In genomic region chr14:20461230-20462141, GRCh38 we compare ENCODE assay signal across 8 cellular contexts. TPM values are rescaled to one million over a fixed set of nuclear protein-coding genes. Genes with fewer than 3 reads are reported as not detected.
DNase-seq lines count a peak whose midpoint lies in the region; ATAC-seq and TF ChIP-seq lines count a peak whose summit lies in the region.

Gene PIP4P1, minus strand, starts transcription at chr14:20461434. Its CDS starts 109 bp downstream, at chr14:20461325.

- ATAC-seq in activated T-helper 17 cell treated with anti-CD3 and anti-CD28 coated beads, Interleukin-2, amount 50 U/mL, for 72 hours (replicated peaks) = peak; percentile 95
- peak; percentile 74 to 76 for ATAC-seq in naive B cell (ENCODE audit: low read depth in 2 of 2)
- ATAC-seq in stimulated activated memory B cell treated with anti-CD40 and anti-IgM and Interleukin-4, amounts not matched to agents 10 μg/mL and 1 μg/mL and 100 μg/mL, for 72 hours = peak; percentile 95

- H3K4me3 Mint-ChIP-seq in activated T-helper 17 cell treated with anti-CD3 and anti-CD28 coated beads, Interleukin-2, amount 50 U/mL, for 72 hours = peak within 1 kb of the TSS; percentile 70
- H3K4me3 Mint-ChIP-seq in naive B cell = peak within 1 kb of the TSS; percentile 89 to 98 (median 94)
- peak within 1 kb of the TSS; percentile 92 for H3K4me3 Mint-ChIP-seq in stimulated activated memory B cell treated with anti-CD40 and anti-IgM and Interleukin-4, amounts not matched to agents 10 μg/mL and 1 μg/mL and 100 μg/mL, for 72 hours

- H3K9me3 Mint-ChIP-seq in activated T-helper 17 cell treated with anti-CD3 and anti-CD28 coated beads, Interleukin-2, amount 50 U/mL, for 72 hours = no peaks in the 10 kb centered on the region
- peaks cover 0 to 5% (median 0%) of the 10 kb centered on the region in 7 donors for H3K9me3 Mint-ChIP-seq in naive B cell
- peaks cover 3% of the 10 kb centered on the region for H3K9me3 Mint-ChIP-seq in stimulated activated memory B cell treated with anti-CD40 and anti-IgM and Interleukin-4, amounts not matched to agents 10 μg/mL and 1 μg/mL and 100 μg/mL, for 72 hours

- TF ChIP-seq CTCF in LNCaP clone FGC (IDR thresholded peaks at IDR 0.05; ENCODE audit: control insufficient read depth, extremely low read depth, insufficient read depth) (no peak), RWPE1 (conservative IDR thresholded peaks at IDR 0.05; ENCODE audit: low read depth) (no peak)

- CTCF ChIA-PET in RWPE1 (lab: Yijun Ruan, JAX) = interaction anchor here (0.7 to 0.9 kb wide), 2 partner anchors 45 to 147 kb away, joined by 3 read pairs; no protein-coding TSS in a partner anchor

- no peaks in the 10 kb centered on the region for H3K27me3 Mint-ChIP-seq in activated T-helper 17 cell treated with anti-CD3 and anti-CD28 coated beads, Interleukin-2, amount 50 U/mL, for 72 hours
- H3K27me3 Mint-ChIP-seq in naive B cell = no peaks in the 10 kb centered on the region
- no peaks in the 10 kb centered on the region for H3K27me3 Mint-ChIP-seq in stimulated activated memory B cell treated with anti-CD40 and anti-IgM and Interleukin-4, amounts not matched to agents 10 μg/mL and 1 μg/mL and 100 μg/mL, for 72 hours

- peak within 1 kb of the TSS; percentile 64 for H3K4me3 ChIP-seq in LNCaP clone FGC (ENCODE audit: low read depth, low read length)

- peaks cover 18% of the 10 kb centered on the region for H3K4me1 Mint-ChIP-seq in activated T-helper 17 cell treated with anti-CD3 and anti-CD28 coated beads, Interleukin-2, amount 50 U/mL, for 72 hours
- H3K4me1 Mint-ChIP-seq in naive B cell = peaks cover 41 to 55% (median 43%) of the 10 kb centered on the region in 3 donors
- peaks cover 35% of the 10 kb centered on the region for H3K4me1 Mint-ChIP-seq in stimulated activated memory B cell treated with anti-CD40 and anti-IgM and Interleukin-4, amounts not matched to agents 10 μg/mL and 1 μg/mL and 100 μg/mL, for 72 hours

- DNase-seq in Daoy (ENCODE audit: low read depth) (peak; percentile 100), GOT3 (lab: John Stamatoyannopoulos, UW) (peak; percentile 83), LNCaP clone FGC (ENCODE audit: low read depth) (peak; percentile 100), RWPE1 (ENCODE audit: low spot score) (peak; percentile 94), fibroblast of gingiva (ENCODE audit: low read depth) (peak; percentile 100), naive B cell (peak; percentile 99)

- peak within 1 kb of the TSS; percentile 90 for H3K27ac ChIP-seq in RWPE1

- POLR2A ChIA-PET in RWPE1 (lab: Yijun Ruan, JAX; ENCODE audit: low non-redundant PET) = interaction anchor here (0.6 to 1.7 kb wide), 5 partner anchors 8 to 921 kb away, joined by 3 to 8 read pairs (median 6); partner anchors contain the start of genes PARP2, PNP and TEP1

- peak within 1 kb of the TSS; percentile 86 for H3K27ac Mint-ChIP-seq in activated T-helper 17 cell treated with anti-CD3 and anti-CD28 coated beads, Interleukin-2, amount 50 U/mL, for 72 hours
- H3K27ac Mint-ChIP-seq in naive B cell = peak within 1 kb of the TSS; percentile 98 to 100 (median 99)
- H3K27ac Mint-ChIP-seq in stimulated activated memory B cell treated with anti-CD40 and anti-IgM and Interleukin-4, amounts not matched to agents 10 μg/mL and 1 μg/mL and 100 μg/mL, for 72 hours = peak within 1 kb of the TSS; percentile 83

- peaks cover 7% of the 10 kb centered on the region for H3K36me3 Mint-ChIP-seq in activated T-helper 17 cell treated with anti-CD3 and anti-CD28 coated beads, Interleukin-2, amount 50 U/mL, for 72 hours (ENCODE audit: low read depth)
- peaks cover 11 to 19% of the 10 kb centered on the region in 2 donors for H3K36me3 Mint-ChIP-seq in naive B cell
- H3K36me3 Mint-ChIP-seq in stimulated activated memory B cell treated with anti-CD40 and anti-IgM and Interleukin-4, amounts not matched to agents 10 μg/mL and 1 μg/mL and 100 μg/mL, for 72 hours = peaks cover 16% of the 10 kb centered on the region

RNA-seq across cellular contexts. Expression of gene PIP4P1, which starts in this region (rescaled TPM):
- total RNA-seq in Daoy (2014; rRNA removed; shearing (Covaris generic)) = 19.7 and 21.0 TPM in 2 replicates
- total RNA-seq in activated T-helper 17 cell treated with anti-CD3 and anti-CD28 coated beads, Interleukin-2, amount 50 U/mL, for 72 hours = 10 to 100 TPM; 23.1 to 27.4 TPM
- polyA plus RNA-seq in naive B cell (ENCODE audit: low read depth in 6 of 6) = 10 to 100 TPM; 40.1 to 67.6 (median 50.4) TPM

Comparison
In these comparisons a context has a peak if more than half of its experiments do, and no peak if none do; other contexts are left out.
1. Peak in every context shown above with its lines: DNase-seq, ATAC-seq, H3K4me3 ChIP-seq and H3K27ac ChIP-seq.